In genomic region chr6:37207903-37208456, GRCh38 we compare ENCODE assay signal across 1 cellular context.
A peak's percentile ranks its signal among the peaks of the same experiment; 100 is the strongest.
TF ChIP-seq lines count a peak whose summit lies in the region.

No MANE protein-coding gene starts in this region.

TF ChIP-seq in HepG2, 621 proteins besides CTCF, POLR2A, EP300 and RAD21 (continued from another document):
- TF ChIP-seq ZHX2 (IDR thresholded peaks at IDR 0.05; ENCODE audit: low read depth) (no peak), ZHX2 (CRISPR knock-in tag; IDR thresholded peaks at IDR 0.05; ENCODE audit: borderline replicate concordance) (no peak), ZNF180 (CRISPR knock-in tag; IDR thresholded peaks at IDR 0.05; ENCODE audit: borderline replicate concordance, low read depth) (no peak), SP5 (CRISPR knock-in tag; IDR thresholded peaks at IDR 0.05; ENCODE audit: borderline replicate concordance, low read depth) (no peak), ATF2 (CRISPR knock-in tag; IDR thresholded peaks at IDR 0.05) (no peak), XRCC5 (optimal IDR thresholded peaks at IDR 0.05; ENCODE audit: low read length) (peak; percentile 84), ZNF724P (CRISPR knock-in tag; IDR thresholded peaks at IDR 0.05; ENCODE audit: borderline replicate concordance) (no peak), DNMT3B (CRISPR knock-in tag; conservative IDR thresholded peaks at IDR 0.05) (no peak), HINFP (CRISPR knock-in tag; IDR thresholded peaks at IDR 0.05; ENCODE audit: low read depth) (no peak), SP2 (CRISPR knock-in tag; IDR thresholded peaks at IDR 0.05) (no peak), MBD4 (IDR thresholded peaks at IDR 0.05; ENCODE audit: borderline replicate concordance, low read length) (no peak), BRD4 (CRISPR knock-in tag; IDR thresholded peaks at IDR 0.05) (no peak), ZNF562 (CRISPR knock-in tag; IDR thresholded peaks at IDR 0.05; ENCODE audit: borderline replicate concordance) (no peak), STAG1 (CRISPR knock-in tag; IDR thresholded peaks at IDR 0.05) (peak; percentile 94), NR1H2 (CRISPR knock-in tag; IDR thresholded peaks at IDR 0.05; ENCODE audit: borderline replicate concordance, low read depth) (no peak), KAT8 (CRISPR knock-in tag; IDR thresholded peaks at IDR 0.05) (peak; percentile 55; the same call in 1 of the 2 replicates), FOXC1 (CRISPR knock-in tag; IDR thresholded peaks at IDR 0.05; ENCODE audit: borderline replicate concordance) (peak; percentile 58), NFE2 (CRISPR knock-in tag; IDR thresholded peaks at IDR 0.05) (no peak), ARID4A (CRISPR knock-in tag; IDR thresholded peaks at IDR 0.05; ENCODE audit: borderline replicate concordance) (peak; percentile 46; the same call in 1 of the 2 replicates), EEA1 (CRISPR knock-in tag; IDR thresholded peaks at IDR 0.05; ENCODE audit: borderline replicate concordance) (no peak), CENPT (CRISPR knock-in tag; IDR thresholded peaks at IDR 0.05; ENCODE audit: low read depth) (no peak), TGIF2 (CRISPR knock-in tag; IDR thresholded peaks at IDR 0.05) (peak; percentile 48; the same call in 1 of the 2 replicates), CAMTA2 (CRISPR knock-in tag; IDR thresholded peaks at IDR 0.05; ENCODE audit: borderline replicate concordance) (no peak), PITX1 (CRISPR knock-in tag; IDR thresholded peaks at IDR 0.05) (no peak), RFXAP (CRISPR knock-in tag; IDR thresholded peaks at IDR 0.05; ENCODE audit: borderline replicate concordance) (no peak), ADNP (CRISPR knock-in tag; IDR thresholded peaks at IDR 0.05) (no peak), ESRRA (CRISPR knock-in tag; IDR thresholded peaks at IDR 0.05; ENCODE audit: low read depth) (no peak), NFE2L1 (CRISPR knock-in tag; IDR thresholded peaks at IDR 0.05; ENCODE audit: borderline replicate concordance) (no peak), HNF4A (CRISPR knock-in tag; IDR thresholded peaks at IDR 0.05) (no peak), NR0B2 (CRISPR knock-in tag; IDR thresholded peaks at IDR 0.05) (no peak), SNAPC2 (CRISPR knock-in tag; IDR thresholded peaks at IDR 0.05) (no peak), ZNF3 (CRISPR knock-in tag; IDR thresholded peaks at IDR 0.05) (no peak), ZNF672 (CRISPR knock-in tag; IDR thresholded peaks at IDR 0.05) (no peak), KDM6A (CRISPR knock-in tag; IDR thresholded peaks at IDR 0.05; ENCODE audit: low read depth) (no peak), ZFP37 (CRISPR knock-in tag; IDR thresholded peaks at IDR 0.05; ENCODE audit: borderline replicate concordance) (no peak), ERF (CRISPR knock-in tag; IDR thresholded peaks at IDR 0.05) (0 out of 2 replicates have a peak, but pooled peaks have one; percentile 53), MTF2 (CRISPR knock-in tag; IDR thresholded peaks at IDR 0.05; ENCODE audit: borderline replicate concordance) (peak; percentile 73; the same call in 1 of the 2 replicates), ZNF891 (CRISPR knock-in tag; IDR thresholded peaks at IDR 0.05) (no peak), ZBTB7A (CRISPR knock-in tag; IDR thresholded peaks at IDR 0.05) (no peak), MAX (IDR thresholded peaks at IDR 0.05) (no peak), ZBTB39 (CRISPR knock-in tag; IDR thresholded peaks at IDR 0.05) (no peak), ZNF460 (CRISPR knock-in tag; IDR thresholded peaks at IDR 0.05; ENCODE audit: borderline replicate concordance) (no peak), SYNCRIP (IDR thresholded peaks at IDR 0.05; ENCODE audit: insufficient read depth, low read depth, low read length) (no peak), ZNF878 (CRISPR knock-in tag; IDR thresholded peaks at IDR 0.05) (no peak), ZBTB25 (CRISPR knock-in tag; IDR thresholded peaks at IDR 0.05) (0 out of 2 replicates have a peak, but pooled peaks have one; percentile 61), ZNF207 (IDR thresholded peaks at IDR 0.05; ENCODE audit: borderline replicate concordance) (no peak), HOXD1 (CRISPR knock-in tag; IDR thresholded peaks at IDR 0.05) (no peak), TFAP4 (IDR thresholded peaks at IDR 0.05; ENCODE audit: borderline replicate concordance, low read depth) (peak; percentile 30; the same call in 1 of the 2 replicates), CENPBD1 (CRISPR knock-in tag; IDR thresholded peaks at IDR 0.05; ENCODE audit: borderline replicate concordance, low read depth) (no peak), ZMYM3 (CRISPR knock-in tag; IDR thresholded peaks at IDR 0.05) (peak; percentile 44; the same call in 1 of the 2 replicates)
